ENCODE assay signal across 7 cellular contexts in the genomic region with DNA sequence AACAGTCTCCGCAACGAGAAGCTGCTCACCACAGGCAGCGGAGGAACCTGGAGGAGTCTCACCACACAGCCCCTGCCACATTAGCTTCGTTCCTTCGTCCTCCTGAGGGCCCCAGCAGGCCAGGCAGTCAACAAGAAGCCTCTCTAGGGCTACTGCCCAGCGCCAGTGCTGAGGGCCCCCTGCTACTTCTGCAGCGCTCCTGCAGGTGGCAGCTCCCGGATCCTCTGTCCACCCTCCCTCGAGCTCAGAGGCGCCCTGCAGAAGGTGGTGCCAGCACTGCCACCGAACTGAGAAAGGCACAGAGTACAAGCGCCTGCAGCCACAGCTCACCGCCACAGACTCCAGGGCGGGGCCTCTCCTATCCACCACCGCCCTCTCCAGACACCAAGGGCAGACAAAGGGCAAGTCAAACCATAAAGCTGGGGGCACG. TPM values are rescaled to one million over a fixed set of nuclear protein-coding genes. Genes with fewer than 3 reads are reported as not detected.
DNase-seq lines count a peak whose midpoint lies in the region; ATAC-seq and TF ChIP-seq lines count a peak whose summit lies in the region.

No MANE protein-coding gene starts in this region.

- peak overlapping the region; percentile 100 for H3K27ac Mint-ChIP-seq in stimulated activated naive CD8-positive, alpha-beta T cell treated with anti-CD3 and anti-CD28 coated beads, Interleukin-15, Interleukin-2, amounts not matched to agents 100 ng/mL and 50 ng/mL, for 24 hours

- DNase-seq in Peyer's patch = peak; percentile 63 to 93 (median 93)
- DNase-seq in activated CD8-positive, alpha-beta memory T cell treated with anti-CD3 and anti-CD28 coated beads, Interleukin-2, amount 50 U/mL, for 24 hours (ENCODE audit: extremely low read depth) = peak; percentile 46
- DNase-seq in lower lobe of right lung = peak; percentile 54
- DNase-seq in mesenteric fat pad (ENCODE audit: low spot score) = no peak

- H3K27me3 Mint-ChIP-seq in stimulated activated naive CD8-positive, alpha-beta T cell treated with anti-CD3 and anti-CD28 coated beads, Interleukin-15, Interleukin-2, amounts not matched to agents 100 ng/mL and 50 ng/mL, for 24 hours = no peaks in the 10 kb centered on the region

- H3K4me1 ChIP-seq in Peyer's patch (peaks cover 15 to 72% (median 23%) of the 10 kb centered on the region in 4 donors), lower lobe of right lung (peaks cover 49% of the 10 kb centered on the region)

- H3K9me3 ChIP-seq in Peyer's patch (no peaks in the 10 kb centered on the region), lower lobe of right lung (no peaks in the 10 kb centered on the region)

- H3K36me3 ChIP-seq in Peyer's patch = peaks cover 0 to 9% (median 0%) of the 10 kb centered on the region in 3 donors
- peaks cover 55% of the 10 kb centered on the region for H3K36me3 ChIP-seq in lower lobe of right lung

- H3K27ac ChIP-seq in Peyer's patch (peak overlapping the region; percentile 52 to 85 (median 78)), lower lobe of right lung (no peak overlapping the region)

- TF ChIP-seq POLR2A in Peyer's patch (IDR thresholded peaks at IDR 0.05) = peak; percentile 66 to 85

- peaks cover 48% of the 10 kb centered on the region for H3K36me3 Mint-ChIP-seq in stimulated activated naive CD8-positive, alpha-beta T cell treated with anti-CD3 and anti-CD28 coated beads, Interleukin-15, Interleukin-2, amounts not matched to agents 100 ng/mL and 50 ng/mL, for 24 hours (ENCODE audit: low read depth)

- H3K4me3 ChIP-seq in Peyer's patch = peak overlapping the region in 1 of 4 donors; percentile 13
- H3K4me3 ChIP-seq in lower lobe of right lung = no peak overlapping the region

- peak in 3 of 6 experiments; percentile 61 to 63 (median 62) for TF ChIP-seq CTCF in Peyer's patch (IDR thresholded peaks at IDR 0.05)
- TF ChIP-seq CTCF in lower lobe of right lung (IDR thresholded peaks at IDR 0.05) = peak; percentile 9

- H3K4me1 Mint-ChIP-seq in stimulated activated naive CD8-positive, alpha-beta T cell treated with anti-CD3 and anti-CD28 coated beads, Interleukin-15, Interleukin-2, amounts not matched to agents 100 ng/mL and 50 ng/mL, for 24 hours (ENCODE audit: low read depth) = peaks cover 87% of the 10 kb centered on the region

- peak overlapping the region; percentile 83 for H3K4me3 Mint-ChIP-seq in stimulated activated naive CD8-positive, alpha-beta T cell treated with anti-CD3 and anti-CD28 coated beads, Interleukin-15, Interleukin-2, amounts not matched to agents 100 ng/mL and 50 ng/mL, for 24 hours

- peak; percentile 34 to 49 for ATAC-seq in lower lobe of right lung
- ATAC-seq in HG03460 (IDR thresholded peaks at IDR 0.05; ENCODE audit: unreplicated experiment) = no peak
- ATAC-seq in GM21619 (IDR thresholded peaks at IDR 0.05; ENCODE audit: unreplicated experiment) = no peak

- no peaks in the 10 kb centered on the region for H3K27me3 ChIP-seq in Peyer's patch
- H3K27me3 ChIP-seq in lower lobe of right lung (ENCODE audit: low read depth) = no peaks in the 10 kb centered on the region

- intact Hi-C loops in lower lobe of right lung (cut with DNase I) = loop anchor here (5.0 kb wide), 1 partner anchor 137 kb away; no protein-coding TSS in a partner anchor

- H3K9me3 Mint-ChIP-seq in stimulated activated naive CD8-positive, alpha-beta T cell treated with anti-CD3 and anti-CD28 coated beads, Interleukin-15, Interleukin-2, amounts not matched to agents 100 ng/mL and 50 ng/mL, for 24 hours = no peaks in the 10 kb centered on the region

RNA-seq across cellular contexts. Expression of gene KDM8, which starts 27.3 kb away (rescaled TPM):
- total RNA-seq in Peyer's patch = 100 to 1,000 TPM in 1 of 4 donors, 10 to 100 TPM in 3; 22.3 to 130 (median 40.9) TPM
- 8.6 TPM for total RNA-seq in lower lobe of right lung
- 3.5 TPM for total RNA-seq in mesenteric fat pad

RNA-seq across cellular contexts. Expression of gene NSMCE1, which starts 38.0 kb away (rescaled TPM):
- 10 to 100 TPM; 20.9 to 41.3 (median 30.6) TPM for total RNA-seq in Peyer's patch
- total RNA-seq in lower lobe of right lung = 53.0 TPM
- 39.6 TPM for total RNA-seq in mesenteric fat pad

Comparison
In these comparisons a context has a peak if more than half of its experiments do, and no peak if none do; other contexts are left out.
1. ATAC-seq: peak in lower lobe of right lung (2 of 2); none in HG03460 (single experiment) and GM21619 (single experiment).